ENCODE assay signal across 15 cellular contexts in genomic region chr6:167932468-167933276, GRCh38.
A peak's percentile ranks its signal among the peaks of the same experiment; 100 is the strongest.
DNase-seq lines count a peak whose midpoint lies in the region; ATAC-seq and TF ChIP-seq lines count a peak whose summit lies in the region.
"Had no signal": no experiment of that assay in that cellular context is flagged by ENCODE, and none has a peak within 500 bp of the region (broad histone marks: within the 10 kb centered on the region; RNA-seq: fewer than 3 reads in every experiment).

No MANE protein-coding gene starts in this region.

- H3K9me3 Mint-ChIP-seq in nephron progenitor cell, result no peaks in the 10 kb centered on the region
- H3K9me3 Mint-ChIP-seq in activated naive CD4-positive, alpha-beta T cell treated with anti-CD3 and anti-CD28 coated beads for 36 hours, result no peaks in the 10 kb centered on the region
- H3K9me3 Mint-ChIP-seq: natural killer cell had no signal

- no peak for ATAC-seq in aorta (ENCODE audit: low FRiP score)
- ATAC-seq: natural killer cell had no signal

- no peak overlapping the region for H2AFZ ChIP-seq in OCI-LY3 (ENCODE audit: low read depth, low read length)

- H3K27ac Mint-ChIP-seq in nephron progenitor cell, result peak overlapping the region; percentile 37
- H3K27ac Mint-ChIP-seq in activated naive CD4-positive, alpha-beta T cell treated with anti-CD3 and anti-CD28 coated beads for 36 hours, result no peak overlapping the region
- H3K27ac Mint-ChIP-seq: natural killer cell had no signal

- WGBS in aorta, 2 donors, result 82 to 83% methylated on average over 12 of the region's 12 CpGs

- no peak overlapping the region for H3K4me3 ChIP-seq in OCI-LY3 (ENCODE audit: low read length)
- H3K4me3 ChIP-seq in epithelial cell of proximal tubule (ENCODE audit: low read depth, low read length), result peak overlapping the region; percentile 37
- no peak overlapping the region for H3K4me3 ChIP-seq in aorta (ENCODE audit: low read length in 2 of 2)

- H3K79me2 ChIP-seq in OCI-LY3 (ENCODE audit: low read length), result peaks cover 4% of the 10 kb centered on the region

- H3K36me3 Mint-ChIP-seq in nephron progenitor cell (ENCODE audit: low read depth), result peaks cover 48% of the 10 kb centered on the region
- H3K36me3 Mint-ChIP-seq in activated naive CD4-positive, alpha-beta T cell treated with anti-CD3 and anti-CD28 coated beads for 36 hours (ENCODE audit: low read depth), result no peaks in the 10 kb centered on the region
- H3K36me3 Mint-ChIP-seq: natural killer cell had no signal

- no peaks in the 10 kb centered on the region for H3K27me3 Mint-ChIP-seq in nephron progenitor cell (ENCODE audit: low read depth, poor library complexity)
- H3K27me3 Mint-ChIP-seq in activated naive CD4-positive, alpha-beta T cell treated with anti-CD3 and anti-CD28 coated beads for 36 hours (ENCODE audit: low read depth), result peaks cover 7% of the 10 kb centered on the region

- H4K20me1 ChIP-seq in OCI-LY3 (ENCODE audit: insufficient read depth, low read length), result peaks cover 3% of the 10 kb centered on the region

- no peak for TF ChIP-seq CTCF in OCI-LY3 (IDR thresholded peaks at IDR 0.05; ENCODE audit: low read depth, low read length)
- no peak for TF ChIP-seq CTCF in epithelial cell of proximal tubule (conservative IDR thresholded peaks at IDR 0.05; ENCODE audit: low read depth, low read length)
- TF ChIP-seq CTCF in nephron progenitor cell (IDR thresholded peaks at IDR 0.05), result no peak

- no peak overlapping the region for H3K4me3 Mint-ChIP-seq in nephron progenitor cell
- no peak overlapping the region for H3K4me3 Mint-ChIP-seq in activated naive CD4-positive, alpha-beta T cell treated with anti-CD3 and anti-CD28 coated beads for 36 hours
- H3K4me3 Mint-ChIP-seq: natural killer cell had no signal

- no peak overlapping the region for H3K9ac ChIP-seq in OCI-LY3 (ENCODE audit: low read length)

- H3K36me3 ChIP-seq in OCI-LY3 (replicated peaks; ENCODE audit: low read depth, low read length), result peaks cover 19% of the 10 kb centered on the region
- peaks cover 5 to 6% of the 10 kb centered on the region in 2 donors for H3K36me3 ChIP-seq in aorta (ENCODE audit: control insufficient read depth in 1 of 2, insufficient read depth in 2 of 2, low read length in 1 of 2)

- peak overlapping the region; percentile 37 for H3K4me2 ChIP-seq in OCI-LY3 (ENCODE audit: low read length)

- H3K27ac ChIP-seq in OCI-LY3 (ENCODE audit: low read length) (no peak overlapping the region), aorta (ENCODE audit: low read depth in 1 of 2, low read length in 2 of 2) (no peak overlapping the region)

- DNase-seq in AG08396 (ENCODE audit: low spot score) (peak; percentile 35), epithelial cell of proximal tubule (ENCODE audit: low read depth) (peak; percentile 93), nephron progenitor cell (no peak), COLO668 (lab: John Stamatoyannopoulos, UW; ENCODE audit: unreplicated experiment) (no peak), aorta (no peak), ecto neural progenitor cell (ENCODE audit: low spot score) (no peak)
- DNase-seq in activated naive CD4-positive, alpha-beta T cell treated with anti-CD3 and anti-CD28 coated beads for 36 hours, result no peak
- DNase-seq: activated CD8-positive, alpha-beta memory T cell treated with anti-CD3 and anti-CD28 coated beads, Interleukin-2, amount 50 U/mL, for 4 hours; C1 segment of cervical spinal cord; central memory CD4-positive, alpha-beta T cell; natural killer cell; NCI-H2029; stimulated activated CD4-positive, alpha-beta T cell treated with anti-CD3 and anti-CD28 coated beads, Interleukin-4, amount 100 ng/mL, for 4 hours; T-helper 9 cell had no signal

- H3K4me1 Mint-ChIP-seq in nephron progenitor cell, result peaks cover 30% of the 10 kb centered on the region
- no peaks in the 10 kb centered on the region for H3K4me1 Mint-ChIP-seq in activated naive CD4-positive, alpha-beta T cell treated with anti-CD3 and anti-CD28 coated beads for 36 hours (ENCODE audit: low read depth)
- H3K4me1 Mint-ChIP-seq: natural killer cell had no signal

- H3K9me3 ChIP-seq in OCI-LY3 (ENCODE audit: insufficient read depth, low read length) (no peaks in the 10 kb centered on the region), aorta (ENCODE audit: control insufficient read depth, low read length) (no peaks in the 10 kb centered on the region)

- intact Hi-C loops in aorta (cut with DNase I), result no loop called here
- intact Hi-C loops in activated naive CD4-positive, alpha-beta T cell treated with anti-CD3 and anti-CD28 coated beads for 36 hours (cut with micrococcal nuclease), result no loop called here

- CTCF ChIA-PET in activated naive CD4-positive, alpha-beta T cell treated with anti-CD3 and anti-CD28 coated beads for 36 hours (lab: Charles Lee), result no interaction called here

- H3K27me3 ChIP-seq in OCI-LY3 (ENCODE audit: low read depth, low read length) (no peaks in the 10 kb centered on the region), aorta (ENCODE audit: control insufficient read depth in 1 of 2, insufficient read depth in 2 of 2, low read length in 1 of 2) (no peaks in the 10 kb centered on the region)

- H3K4me1 ChIP-seq in OCI-LY3 (ENCODE audit: low read length) (peaks cover 21% of the 10 kb centered on the region), aorta (ENCODE audit: control insufficient read depth in 1 of 2, insufficient read depth in 2 of 2, low read length in 2 of 2) (no peaks in the 10 kb centered on the region)

Comparison
In these comparisons a context has a peak if more than half of its experiments do, and no peak if none do; other contexts are left out.
1. DNase-seq: peak in AG08396 (single experiment) and epithelial cell of proximal tubule (single experiment); none in nephron progenitor cell (single experiment), COLO668 (single experiment), aorta (0 of 2), ecto neural progenitor cell (single experiment) and activated naive CD4-positive, alpha-beta T cell treated with anti-CD3 and anti-CD28 coated beads for 36 hours (single experiment).